In the genomic region with DNA sequence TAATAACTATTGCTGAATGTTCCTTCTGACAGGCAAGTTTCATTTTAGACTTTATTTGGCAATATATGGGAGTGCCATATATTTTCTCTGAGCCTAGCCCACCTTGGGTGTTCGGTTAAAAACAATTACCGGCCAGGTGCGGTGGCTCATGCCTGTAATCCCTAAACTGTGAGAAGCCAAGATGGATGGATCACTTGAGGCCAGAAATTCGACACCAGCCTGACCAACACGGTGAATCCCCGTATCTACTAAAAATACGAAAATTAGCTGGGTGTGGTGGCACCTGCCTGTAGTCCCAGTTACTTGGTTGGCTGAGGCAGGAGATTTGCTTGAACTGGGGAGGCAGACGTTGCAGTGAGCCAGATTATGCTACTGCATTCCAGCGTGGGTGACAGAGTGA, we compare ENCODE assay signal across 24 cellular contexts.
"Had no signal": no experiment of that assay in that cellular context is flagged by ENCODE, and none has a peak within 500 bp of the region (broad histone marks: within the 10 kb centered on the region; RNA-seq: fewer than 3 reads in every experiment).

No MANE protein-coding gene starts in this region.

- H2AFZ ChIP-seq: PC-9 had no signal

- ATAC-seq: activated CD4-positive, alpha-beta T cell treated with anti-CD3 and anti-CD28 coated beads for 36 hours; activated T-helper 17 cell treated with anti-CD3 and anti-CD28 coated beads, Interleukin-2, amount 50 U/mL, for 72 hours had no signal

- H3K36me3 ChIP-seq: MG63 had no signal

- H3K4me3 ChIP-seq: MG63, PC-9 had no signal

- H3K27me3 ChIP-seq: MG63 had no signal

- H3K4me2 ChIP-seq: PC-9, SK-N-SH had no signal

- H3K9ac ChIP-seq: SK-N-SH had no signal

- H3K9me3 ChIP-seq: MG63, SK-N-SH had no signal

- H3K27ac ChIP-seq: PC-9, VCaP had no signal

- DNase-seq: activated CD4-positive, alpha-beta memory T cell treated with anti-CD3 and anti-CD28 coated beads, Interleukin-2, amount 10 ng/mL, durations not matched to agents 7 days and 5 days; activated CD4-positive, alpha-beta T cell treated with anti-CD3 and anti-CD28 coated beads for 36 hours; activated CD4-positive, alpha-beta T cell treated with anti-CD3 and anti-CD28 coated beads, Interleukin-2, amount 50 U/mL, for 1 hour; activated gamma-delta T cell; activated naive CD4-positive, alpha-beta T cell treated with anti-CD3 and anti-CD28 coated beads for 36 hours; activated T-cell treated with anti-CD3 and anti-CD28 coated beads for 4 hours; activated T-cell treated with anti-CD3 and anti-CD28 coated beads, Interleukin-2, amount 50 U/mL, for 48 hours; amygdala; KG1; MG63; MV-4-11; NCI-H1092 treated with DMSO at 0.1 percent for 48 hours; NCI-H1417 treated with DMSO at 0.1 percent for 48 hours; NCI-H187; NCI-H2081; NCI-H2171; NCI-H2227 treated with DMSO at 0.1 percent for 48 hours; NCI-H446 treated with DMSO at 0.1 percent for 48 hours; NCI-H524 treated with DMSO at 0.1 percent for 48 hours; PC-9; SK-N-SH; T-helper 1 cell had no signal
